ENCODE assay signal across 8 cellular contexts in the genomic region with DNA sequence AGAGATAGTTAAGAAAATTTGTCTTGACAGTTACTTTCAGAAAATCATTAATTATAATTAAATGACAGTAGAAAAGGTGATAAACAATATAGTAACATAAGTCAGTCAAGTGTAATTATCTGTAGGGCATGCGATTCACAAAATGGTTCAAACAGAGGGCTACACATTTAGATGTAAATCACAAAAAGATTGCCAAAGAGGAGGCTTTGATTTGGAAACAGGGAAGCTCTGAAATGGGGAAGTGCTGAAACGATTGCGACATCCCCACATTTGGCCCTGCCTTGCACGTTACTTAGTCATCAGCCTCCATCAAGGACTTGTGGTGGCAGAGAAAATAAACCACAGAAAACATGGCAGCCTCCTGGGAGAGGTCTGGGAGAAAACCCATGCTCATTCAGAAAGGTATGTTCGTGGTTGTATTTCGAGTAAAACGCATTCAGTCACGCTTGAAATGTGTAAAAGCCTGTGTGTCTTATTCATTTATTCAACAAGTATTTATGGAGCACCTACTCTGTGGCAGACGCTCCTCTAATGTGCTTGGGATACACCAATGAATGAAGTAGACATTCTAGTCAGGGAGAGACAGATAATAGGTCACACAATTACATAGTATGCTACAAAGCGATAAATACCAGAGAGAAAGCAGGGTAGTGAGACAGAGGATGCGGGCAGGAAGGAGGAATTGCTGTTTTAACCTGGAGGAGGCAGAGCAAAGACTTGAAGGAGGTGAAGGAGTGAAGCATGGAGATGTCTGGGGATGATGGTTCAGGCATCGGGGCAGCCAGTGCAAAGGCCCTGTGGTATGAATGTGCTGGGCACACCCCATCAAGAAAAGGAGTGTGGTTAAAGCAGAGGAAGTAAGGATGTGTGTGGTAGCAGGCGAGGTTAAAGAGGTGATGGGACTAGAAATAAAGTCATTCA. TPM values are rescaled to one million over a fixed set of nuclear protein-coding genes. Genes with fewer than 3 reads are reported as not detected.
DNase-seq lines count a peak whose midpoint lies in the region; ATAC-seq and TF ChIP-seq lines count a peak whose summit lies in the region.

No MANE protein-coding gene starts in this region.

- no peak overlapping the region for H4K8ac ChIP-seq in trophoblast cell (ENCODE audit: low read depth, low read length)

- H3K36me3 ChIP-seq in SK-N-SH (replicated peaks in 1 of 2; ENCODE audit: control insufficient read depth in 1 of 2, insufficient read depth in 2 of 2, low read length in 1 of 2) = no peaks in the 10 kb centered on the region
- peaks cover 0 to 3% of the 10 kb centered on the region in 2 experiments for H3K36me3 ChIP-seq in trophoblast cell (ENCODE audit: control insufficient read depth in 1 of 2, insufficient read depth in 2 of 2, low read length in 2 of 2)

- H3K4me1 ChIP-seq in SK-N-SH (ENCODE audit: control insufficient read depth in 1 of 2, insufficient read depth in 2 of 2, low read depth in 1 of 2, low read length in 1 of 2) (no peaks in the 10 kb centered on the region; a peak in 1 of 4 replicates), trophoblast cell (ENCODE audit: control insufficient read depth in 1 of 2, insufficient read depth in 2 of 2, low read length in 2 of 2) (peaks cover 9 to 11% of the 10 kb centered on the region in 2 experiments)

- H3K9me3 ChIP-seq in SK-N-SH (no peaks in the 10 kb centered on the region), trophoblast cell (ENCODE audit: insufficient read depth, low read depth, low read length) (no peaks in the 10 kb centered on the region)

- no peaks in the 10 kb centered on the region for H4K20me1 ChIP-seq in SK-N-SH (ENCODE audit: insufficient read depth)

- H2BK5ac ChIP-seq in trophoblast cell (ENCODE audit: low read depth, low read length, poor library complexity) = no peak overlapping the region

- TF ChIP-seq CTCF in GM10266 (IDR thresholded peaks at IDR 0.05; ENCODE audit: control insufficient read depth, insufficient read depth, low read depth, missing control alignments) = no peak
- no peak for TF ChIP-seq CTCF in SK-N-SH (IDR thresholded peaks at IDR 0.05)

- H2BK12ac ChIP-seq in trophoblast cell (ENCODE audit: low read length) = no peak overlapping the region

- CTCF ChIA-PET in SK-N-SH (lab: Yijun Ruan, JAX) = no interaction called here

- no peak overlapping the region for H3K9ac ChIP-seq in SK-N-SH
- no peak overlapping the region for H3K9ac ChIP-seq in trophoblast cell (ENCODE audit: low read length)

- H3K4me2 ChIP-seq in SK-N-SH (no peak overlapping the region), trophoblast cell (ENCODE audit: low read length) (no peak overlapping the region)

- H3K4ac ChIP-seq in trophoblast cell (ENCODE audit: low read depth, low read length) = no peak overlapping the region

- H3F3A ChIP-seq in SK-N-SH (replicated peaks; ENCODE audit: insufficient read depth) = no peaks in the 10 kb centered on the region

- WGBS in SK-N-SH (ENCODE audit: low lambda C conversion rate) = 73% methylated on average over 13 of the region's 13 CpGs
- no CpG with 5 or more reads among the region's 13 CpGs for WGBS in trophoblast cell (ENCODE audit: extremely low coverage, insufficient coverage, insufficient read length)

- H3K79me2 ChIP-seq in SK-N-SH (ENCODE audit: insufficient read depth) (no peaks in the 10 kb centered on the region), trophoblast cell (ENCODE audit: control insufficient read depth, insufficient read depth, low read length, poor library complexity) (peaks cover 10% of the 10 kb centered on the region)

- H4K91ac ChIP-seq in trophoblast cell (ENCODE audit: low read depth, low read length) = no peak overlapping the region

- TF ChIP-seq EP300 in SK-N-SH (IDR thresholded peaks at IDR 0.05; ENCODE audit: borderline replicate concordance in 1 of 2, low read depth in 1 of 2, low read length in 1 of 2) = no peak

- no peaks in the 10 kb centered on the region for H3K27me3 ChIP-seq in SK-N-SH (ENCODE audit: insufficient read depth)
- no peaks in the 10 kb centered on the region for H3K27me3 ChIP-seq in trophoblast cell (ENCODE audit: insufficient read depth, low read length)

- H3K14ac ChIP-seq in trophoblast cell (ENCODE audit: low read length) = no peak overlapping the region

- H2AK5ac ChIP-seq in trophoblast cell (ENCODE audit: low read length) = no peak overlapping the region

- TF ChIP-seq RAD21 in SK-N-SH (IDR thresholded peaks at IDR 0.05; ENCODE audit: low read length) = no peak

- H2AFZ ChIP-seq in SK-N-SH (ENCODE audit: low read depth) = peak overlapping the region; percentile 48; the same call in 1 of the 2 replicates
- H2AFZ ChIP-seq in trophoblast cell (ENCODE audit: insufficient read depth, low read length, poor library complexity) = no peak overlapping the region

- DNase-seq in GM10266 (ENCODE audit: extremely low spot score) (peak; percentile 50), HT1080 (ENCODE audit: low read depth) (peak; percentile 91), SK-N-SH (no peak), fibroblast of the conjunctiva (ENCODE audit: low read depth) (peak; percentile 95), trophoblast cell (peak; percentile 95 to 99), hepatic stellate cell (ENCODE audit: low spot score) (no peak), NCI-H146 (lab: John Stamatoyannopoulos, UW) (no peak)

- H3K79me1 ChIP-seq in trophoblast cell (ENCODE audit: low read length) = peaks cover 4% of the 10 kb centered on the region

- no peak overlapping the region for H3K18ac ChIP-seq in trophoblast cell (ENCODE audit: low read length)

- ATAC-seq in GM21529 (IDR thresholded peaks at IDR 0.05; ENCODE audit: unreplicated experiment) = peak; percentile 60

- POLR2A ChIA-PET in SK-N-SH (lab: Yijun Ruan, JAX) = interaction anchor here (0.8 kb wide), 1 partner anchor 75 kb away, joined by 3 read pairs; no protein-coding TSS in a partner anchor

- peak overlapping the region in 1 of 2 experiments; percentile 35; a peak in 1 of 4 replicates for H3K27ac ChIP-seq in SK-N-SH (ENCODE audit: low read depth in 2 of 2, low read length in 1 of 2)
- peak overlapping the region; percentile 2 for H3K27ac ChIP-seq in trophoblast cell (ENCODE audit: low read depth, low read length)

- no peak overlapping the region for H3K23ac ChIP-seq in trophoblast cell (ENCODE audit: low read length)

- no peak overlapping the region for H3K4me3 ChIP-seq in SK-N-SH (ENCODE audit: low read depth in 2 of 2, low read length in 1 of 2)
- no peak overlapping the region for H3K4me3 ChIP-seq in trophoblast cell (ENCODE audit: low read depth, low read length)

- H4K12ac ChIP-seq in trophoblast cell (ENCODE audit: low read depth, low read length) = no peak overlapping the region

- H2BK120ac ChIP-seq in trophoblast cell (ENCODE audit: insufficient read depth, low read length, poor library complexity) = no peak overlapping the region

- no peaks in the 10 kb centered on the region for H3K9me2 ChIP-seq in SK-N-SH

TF ChIP-seq in SK-N-SH, 30 proteins besides CTCF, POLR2A, EP300 and RAD21 (continues in another document):
- no peak for TF ChIP-seq SMC3 (IDR thresholded peaks at IDR 0.05; ENCODE audit: low read depth, low read length)
- TF ChIP-seq YY1 (IDR thresholded peaks at IDR 0.05; ENCODE audit: low read depth) = peak; percentile 82; the same call in 1 of the 2 replicates
- TF ChIP-seq NRF1 (IDR thresholded peaks at IDR 0.05; ENCODE audit: low read depth, low read length) = no peak
- no peak for TF ChIP-seq RXRA (IDR thresholded peaks at IDR 0.05; ENCODE audit: borderline replicate concordance, low read depth)
- TF ChIP-seq GABPA (IDR thresholded peaks at IDR 0.05; ENCODE audit: low read depth) = no peak
- TF ChIP-seq, protein P1, sequence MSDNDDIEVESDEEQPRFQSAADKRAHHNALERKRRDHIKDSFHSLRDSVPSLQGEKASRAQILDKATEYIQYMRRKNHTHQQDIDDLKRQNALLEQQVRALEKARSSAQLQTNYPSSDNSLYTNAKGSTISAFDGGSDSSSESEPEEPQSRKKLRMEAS (IDR thresholded peaks at IDR 0.05; ENCODE audit: low read depth) = no peak; the same call in 1 of the 2 replicates
- TF ChIP-seq, protein P2, sequence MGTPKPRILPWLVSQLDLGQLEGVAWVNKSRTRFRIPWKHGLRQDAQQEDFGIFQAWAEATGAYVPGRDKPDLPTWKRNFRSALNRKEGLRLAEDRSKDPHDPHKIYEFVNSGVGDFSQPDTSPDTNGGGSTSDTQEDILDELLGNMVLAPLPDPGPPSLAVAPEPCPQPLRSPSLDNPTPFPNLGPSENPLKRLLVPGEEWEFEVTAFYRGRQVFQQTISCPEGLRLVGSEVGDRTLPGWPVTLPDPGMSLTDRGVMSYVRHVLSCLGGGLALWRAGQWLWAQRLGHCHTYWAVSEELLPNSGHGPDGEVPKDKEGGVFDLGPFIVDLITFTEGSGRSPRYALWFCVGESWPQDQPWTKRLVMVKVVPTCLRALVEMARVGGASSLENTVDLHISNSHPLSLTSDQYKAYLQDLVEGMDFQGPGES (IDR thresholded peaks at IDR 0.05; ENCODE audit: low read depth, low read length) = no peak
- peak; percentile 31; the same call in 1 of the 2 replicates for TF ChIP-seq TCF12 (IDR thresholded peaks at IDR 0.05)
- 0 out of 2 replicates have a peak, but pooled peaks have one; percentile 44 for TF ChIP-seq JUND (IDR thresholded peaks at IDR 0.05)
- no peak for TF ChIP-seq FOXJ3 (CRISPR knock-in tag; IDR thresholded peaks at IDR 0.05)
- TF ChIP-seq, protein P3, sequence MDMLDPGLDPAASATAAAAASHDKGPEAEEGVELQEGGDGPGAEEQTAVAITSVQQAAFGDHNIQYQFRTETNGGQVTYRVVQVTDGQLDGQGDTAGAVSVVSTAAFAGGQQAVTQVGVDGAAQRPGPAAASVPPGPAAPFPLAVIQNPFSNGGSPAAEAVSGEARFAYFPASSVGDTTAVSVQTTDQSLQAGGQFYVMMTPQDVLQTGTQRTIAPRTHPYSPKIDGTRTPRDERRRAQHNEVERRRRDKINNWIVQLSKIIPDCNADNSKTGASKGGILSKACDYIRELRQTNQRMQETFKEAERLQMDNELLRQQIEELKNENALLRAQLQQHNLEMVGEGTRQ (IDR thresholded peaks at IDR 0.05; ENCODE audit: borderline replicate concordance, low read depth, low read length) = no peak
- TF ChIP-seq FOXM1 (IDR thresholded peaks at IDR 0.05; ENCODE audit: low read depth) = no peak
- no peak for TF ChIP-seq RCOR1 (IDR thresholded peaks at IDR 0.05; ENCODE audit: low read length)

RNA-seq across cellular contexts. Expression of a gene that starts 7.8 kb away (rescaled TPM):
- total RNA-seq in HT1080 (2014; rRNA removed; shearing (Covaris generic)) = 1.2 and 1.5 TPM in 2 replicates
- 0.52 and 0.54 TPM in 2 replicates for polyA plus RNA-seq in HT1080 (2015; cell fraction: cytosol; rRNA removed)
- polyA plus RNA-seq in HT1080 (2015; cell fraction: nucleus; rRNA removed) = 0.30 and 0.51 TPM in 2 replicates
- polyA plus RNA-seq in SK-N-SH (2012; rRNA removed) = 4.7 and 6.8 TPM in 2 replicates
- 3.9 and 4.6 TPM in 2 replicates for polyA plus RNA-seq in SK-N-SH (2012; cell fraction: cytosol; rRNA removed)
- polyA plus RNA-seq in SK-N-SH (2012; cell fraction: nucleus; rRNA removed) = 4.1 and 7.9 TPM in 2 replicates
- 45.7 and 49.2 TPM in 2 replicates for polyA plus RNA-seq in trophoblast cell (2013)

Comparison
In these comparisons a context has a peak if more than half of its experiments do, and no peak if none do; other contexts are left out.
1. DNase-seq: peak in GM10266 (single experiment), HT1080 (single experiment), fibroblast of the conjunctiva (single experiment) and trophoblast cell (2 of 2); none in SK-N-SH (single experiment), hepatic stellate cell (single experiment) and NCI-H146 (single experiment).